Comparison of ENCODE assay signal across 8 cellular contexts in genomic region chr1:120535052-120535451, GRCh38.
DNase-seq lines count a peak whose midpoint lies in the region; ATAC-seq, FAIRE-seq and TF ChIP-seq lines count a peak whose summit lies in the region.
"Not testable (repeated sequence)": the region's sequence is repeated elsewhere in the genome, so short reads cannot be mapped to it uniquely, and the experiment has no call there.

No MANE protein-coding gene starts in this region.

- H3K9me2 ChIP-seq in GM23248 (ENCODE audit: insufficient read depth): not testable (repeated sequence)

- H3K4me3 Mint-ChIP-seq in activated T-helper 17 cell treated with anti-CD3 and anti-CD28 coated beads, Interleukin-2, amount 50 U/mL, for 72 hours: peak overlapping the region; percentile 78

- peaks cover 12% of the 10 kb centered on the region for H3F3A ChIP-seq in GM23248 (ENCODE audit: insufficient read depth)

- not testable (repeated sequence) for H2AFZ ChIP-seq in GM23248; endothelial cell of umbilical vein (ENCODE audit: low read depth, low read length); osteoblast (ENCODE audit: low read length)

- H3K27ac Mint-ChIP-seq in activated T-helper 17 cell treated with anti-CD3 and anti-CD28 coated beads, Interleukin-2, amount 50 U/mL, for 72 hours: peak overlapping the region; percentile 93

- not testable (repeated sequence) for H3K4me1 Mint-ChIP-seq in activated T-helper 17 cell treated with anti-CD3 and anti-CD28 coated beads, Interleukin-2, amount 50 U/mL, for 72 hours

- not testable (repeated sequence) for H4K20me1 ChIP-seq in BLaER1 treated with 17β-estradiol and CSF1 and Interleukin-3, amounts not matched to agents 10 nM and 100 nM; GM23248 (ENCODE audit: insufficient read depth); endothelial cell of umbilical vein (replicated peaks; ENCODE audit: control insufficient read depth, extremely low read depth, insufficient read depth, low read length); osteoblast (ENCODE audit: insufficient read depth, low read length)

- H3K4me2 ChIP-seq in BLaER1 treated with 17β-estradiol and CSF1 and Interleukin-3, amounts not matched to agents 10 nM and 100 nM: peak overlapping the region; percentile 23 to 61 (median 50); a peak in 15 of 22 replicates
- peak overlapping the region; percentile 78 for H3K4me2 ChIP-seq in GM23248 (ENCODE audit: unreplicated experiment)
- peak overlapping the region; percentile 13 for H3K4me2 ChIP-seq in endothelial cell of umbilical vein (ENCODE audit: insufficient read depth, low read length)
- H3K4me2 ChIP-seq in osteoblast (ENCODE audit: insufficient read depth, low read length): peak overlapping the region; percentile 32

- dilution Hi-C loops in endothelial cell of umbilical vein (cut with MboI; ENCODE audit: extremely low pct_ligation_motif_present, low sequenced_read_pairs): not testable (repeated sequence)

- H3K27ac ChIP-seq in BLaER1 treated with 17β-estradiol and CSF1 and Interleukin-3, amounts not matched to agents 10 nM and 100 nM: peak overlapping the region in 8 of 11 experiments; percentile 62 to 79 (median 70); a peak in 16 of 22 replicates
- H3K27ac ChIP-seq in GM23248: peak overlapping the region; percentile 84
- H3K27ac ChIP-seq in Panc1 (ENCODE audit: low read length): not testable (repeated sequence)
- peak overlapping the region; percentile 64 for H3K27ac ChIP-seq in endothelial cell of umbilical vein (ENCODE audit: insufficient read depth, low read depth, low read length)
- peak overlapping the region; percentile 83 for H3K27ac ChIP-seq in osteoblast (ENCODE audit: low read depth, low read length)

- H3K36me3 ChIP-seq in BLaER1 treated with 17β-estradiol and CSF1 and Interleukin-3, amounts not matched to agents 10 nM and 100 nM; GM23248 (ENCODE audit: low read depth); Panc1 (ENCODE audit: control insufficient read depth, insufficient read depth, low read length); endothelial cell of umbilical vein (ENCODE audit: control insufficient read depth in 2 of 2, extremely low read depth in 1 of 2, insufficient read depth in 2 of 2, low read length in 2 of 2); osteoblast (ENCODE audit: insufficient read depth, low read length): not testable (repeated sequence)

- H3K27me3 ChIP-seq in BLaER1 treated with 17β-estradiol and CSF1 and Interleukin-3, amounts not matched to agents 10 nM and 100 nM; GM23248 (replicated peaks; ENCODE audit: insufficient read depth); Panc1 (ENCODE audit: control insufficient read depth, insufficient read depth, low read length); endothelial cell of umbilical vein (ENCODE audit: control insufficient read depth in 2 of 2, insufficient read depth in 2 of 2, low read length in 2 of 2); osteoblast (ENCODE audit: insufficient read depth, low read length): not testable (repeated sequence)

- not testable (repeated sequence) for H3K27me3 Mint-ChIP-seq in activated T-helper 17 cell treated with anti-CD3 and anti-CD28 coated beads, Interleukin-2, amount 50 U/mL, for 72 hours

- DNase-seq in GM23248 (peak; percentile 77), Panc1 (ENCODE audit: low read depth, low spot score) (peak; percentile 4), endothelial cell of umbilical vein (ENCODE audit: low read depth, low spot score) (peak; percentile 37)
- DNase-seq in osteoblast (ENCODE audit: insufficient read length, low spot score, missing footprints): not testable (repeated sequence)

- not testable (repeated sequence) for TF ChIP-seq POLR2A in endothelial cell of umbilical vein (IDR thresholded peaks at IDR 0.05; ENCODE audit: low read depth, low read length)

- not testable (repeated sequence) for TF ChIP-seq CTCF in Panc1 (IDR thresholded peaks at IDR 0.05); endothelial cell of umbilical vein (IDR thresholded peaks at IDR 0.05; ENCODE audit: extremely low read depth in 1 of 2, insufficient read depth in 1 of 2, low read depth in 1 of 2, low read length in 2 of 2); osteoblast (IDR thresholded peaks at IDR 0.05; ENCODE audit: extremely low read depth, low read depth, low read length)

- not testable (repeated sequence) for H3K79me2 ChIP-seq in GM23248 (ENCODE audit: insufficient read depth); endothelial cell of umbilical vein (ENCODE audit: control insufficient read depth, insufficient read depth, low read length); osteoblast (ENCODE audit: insufficient read depth, low read length)

- H3K9me3 Mint-ChIP-seq in activated T-helper 17 cell treated with anti-CD3 and anti-CD28 coated beads, Interleukin-2, amount 50 U/mL, for 72 hours: not testable (repeated sequence)

- H3K9me3 ChIP-seq in BLaER1 treated with 17β-estradiol and CSF1 and Interleukin-3, amounts not matched to agents 10 nM and 100 nM (replicated peaks in 1 of 11); GM23248 (ENCODE audit: low read depth); Panc1 (ENCODE audit: control insufficient read depth, insufficient read depth, low read depth, low read length); endothelial cell of umbilical vein (replicated peaks; ENCODE audit: control insufficient read depth, insufficient read depth, low read length); osteoblast (ENCODE audit: low read depth, low read length): not testable (repeated sequence)

- in situ Hi-C loops in GM23248 (cut with MboI); Panc1 (cut with HindIII; ENCODE audit: low pct_unique_long_range_greater_than_20kb, low sequenced_read_pairs): not testable (repeated sequence)

- POLR2A ChIA-PET in Panc1 (lab: Charles Lee); endothelial cell of umbilical vein (lab: Charles Lee): not testable (repeated sequence)

- intact Hi-C loops in Panc1 (cut with micrococcal nuclease; ENCODE audit: unreplicated experiment); endothelial cell of umbilical vein (cut with micrococcal nuclease): not testable (repeated sequence)

- H3K9me1 ChIP-seq in endothelial cell of umbilical vein (replicated peaks; ENCODE audit: control insufficient read depth, extremely low read depth, insufficient read depth, low read length): not testable (repeated sequence)

- 26 to 34% methylated on average over 1 of the region's 1 CpG for WGBS in GM23248 (ENCODE audit: low coverage in 1 of 2, low lambda C conversion rate in 2 of 2, missing lambda C conversion rate in 2 of 2), 2 experiments

- peaks cover 18% of the 10 kb centered on the region for H3K36me3 Mint-ChIP-seq in activated T-helper 17 cell treated with anti-CD3 and anti-CD28 coated beads, Interleukin-2, amount 50 U/mL, for 72 hours (ENCODE audit: low read depth)

- CTCF ChIA-PET in Panc1 (lab: Charles Lee); endothelial cell of umbilical vein (lab: Charles Lee): not testable (repeated sequence)

- FAIRE-seq in endothelial cell of umbilical vein (lab: Jason Lieb, UNC): not testable (repeated sequence)

- H3K4me3 ChIP-seq in BLaER1 treated with 17β-estradiol and CSF1 and Interleukin-3, amounts not matched to agents 10 nM and 100 nM; Panc1 (ENCODE audit: low read depth in 2 of 2, low read length in 2 of 2); endothelial cell of umbilical vein (replicated peaks in 1 of 3; ENCODE audit: insufficient read depth in 1 of 3, low read depth in 1 of 3, low read length in 3 of 3); osteoblast (ENCODE audit: insufficient read depth, low read length): not testable (repeated sequence)
- H3K4me3 ChIP-seq in GM23248: peak overlapping the region; percentile 25; the same call in 1 of the 2 replicates

- peak; percentile 87 for ATAC-seq in GM18868 (IDR thresholded peaks at IDR 0.05; ENCODE audit: unreplicated experiment)
- peak; percentile 70 for ATAC-seq in HG03342 (IDR thresholded peaks at IDR 0.05; ENCODE audit: unreplicated experiment)
- peak; percentile 68 for ATAC-seq in Panc1
- ATAC-seq in activated T-helper 17 cell treated with anti-CD3 and anti-CD28 coated beads, Interleukin-2, amount 50 U/mL, for 72 hours (replicated peaks): peak; percentile 71

- H3K9ac ChIP-seq in BLaER1 treated with 17β-estradiol and CSF1 and Interleukin-3, amounts not matched to agents 10 nM and 100 nM: peak overlapping the region in 4 of 11 experiments; percentile 21 to 54 (median 40); a peak in 5 of 22 replicates
- peak overlapping the region; percentile 72 for H3K9ac ChIP-seq in GM23248
- H3K9ac ChIP-seq in endothelial cell of umbilical vein (replicated peaks; ENCODE audit: extremely low read depth, insufficient read depth, low read length): not testable (repeated sequence)

- H3K4me1 ChIP-seq in BLaER1 treated with 17β-estradiol and CSF1 and Interleukin-3, amounts not matched to agents 10 nM and 100 nM; Panc1 (ENCODE audit: control insufficient read depth, insufficient read depth, low read length); endothelial cell of umbilical vein (ENCODE audit: control insufficient read depth, extremely low read depth, insufficient read depth, low read length); osteoblast (ENCODE audit: insufficient read depth, low read length): not testable (repeated sequence)
- peaks cover 11% of the 10 kb centered on the region for H3K4me1 ChIP-seq in GM23248 (ENCODE audit: insufficient read depth)

- BruUV-seq in Panc1 (replicated peaks; lab: Mats Ljungman, UMichigan); endothelial cell of umbilical vein (replicated peaks; lab: Mats Ljungman, UMichigan): not testable (repeated sequence)

Comparison
In these comparisons a context has a peak if more than half of its experiments do, and no peak if none do; other contexts are left out.
1. H3K4me2 ChIP-seq: peak in every context shown above with its lines; median percentile 78 in GM23248; 50 in BLaER1 treated with 17β-estradiol and CSF1 and Interleukin-3, amounts not matched to agents 10 nM and 100 nM; 32 in osteoblast; 13 in endothelial cell of umbilical vein.